16 cellular contexts compared by ENCODE assay signal in the genomic region with DNA sequence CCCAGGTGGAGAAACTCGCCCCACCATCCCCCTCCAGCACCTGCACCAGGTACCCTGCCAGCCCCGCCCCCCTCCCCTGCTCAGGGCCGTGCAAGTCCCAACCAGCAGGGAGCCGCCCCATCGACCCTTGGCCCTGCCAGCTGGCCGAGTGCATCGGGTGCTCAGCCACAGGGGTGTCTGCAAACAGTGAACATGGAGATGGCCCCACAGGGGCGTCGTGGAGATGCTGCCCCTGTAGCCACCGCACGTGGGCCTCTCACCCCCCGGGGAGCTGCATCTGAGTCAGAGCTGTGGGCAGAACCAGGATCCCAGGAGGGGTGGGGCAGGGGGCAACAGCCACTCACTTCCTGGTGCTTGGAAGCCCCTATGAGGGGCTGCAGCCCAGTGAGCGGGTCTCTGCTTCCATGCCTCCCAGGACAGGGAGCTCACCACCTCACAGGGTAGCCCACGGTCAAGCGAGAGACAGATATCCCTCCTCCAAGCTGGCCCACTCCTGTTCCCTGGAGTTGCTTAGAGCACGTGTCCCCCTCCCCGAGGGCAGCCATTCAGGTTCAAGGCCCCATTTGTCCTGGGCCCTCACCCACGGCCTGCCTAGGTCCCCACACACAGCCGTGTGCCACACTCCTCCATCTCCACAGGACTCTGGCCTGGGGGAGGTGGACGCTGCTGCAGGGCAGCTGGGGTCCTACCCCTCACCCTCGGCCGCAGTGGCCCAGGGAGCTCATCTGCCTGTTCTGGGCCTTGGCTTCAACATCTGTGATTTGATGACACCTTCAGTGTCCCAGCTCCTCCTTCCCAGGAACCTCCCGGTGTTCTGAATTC. TPM values are rescaled to one million over a fixed set of nuclear protein-coding genes. Genes with fewer than 3 reads are reported as not detected.
DNase-seq lines count a peak whose midpoint lies in the region; FAIRE-seq and TF ChIP-seq lines count a peak whose summit lies in the region.
"Had no signal": no experiment of that assay in that cellular context is flagged by ENCODE, and none has a peak within 500 bp of the region (broad histone marks: within the 10 kb centered on the region; RNA-seq: fewer than 3 reads in every experiment).

No MANE protein-coding gene starts in this region.

- H3K27me3 ChIP-seq in H1 (replicated peaks in 1 of 4; ENCODE audit: control insufficient read depth in 3 of 4, extremely low read depth in 1 of 4, insufficient read depth in 3 of 4, low read length in 3 of 4) = no peaks in the 10 kb centered on the region
- H3K27me3 ChIP-seq in spleen (replicated peaks in 1 of 7) = no peaks in the 10 kb centered on the region
- H3K27me3 ChIP-seq: neural progenitor cell, testis had no signal

- H3K18ac ChIP-seq in H1 (ENCODE audit: extremely low read depth, low read length) = no peak overlapping the region

- H3K4me2 ChIP-seq in H1 (ENCODE audit: insufficient read depth in 1 of 2, low read depth in 2 of 2, low read length in 2 of 2) = no peak overlapping the region
- H3K4me2 ChIP-seq: neural progenitor cell had no signal

- intact Hi-C loops in spleen (cut with DNase I; ENCODE audit: low total_unique reads) = no loop called here

- no peak overlapping the region for H3K4me3 ChIP-seq in H1 (ENCODE audit: extremely low read depth in 1 of 4, insufficient read depth in 2 of 4, low read depth in 3 of 4, low read length in 4 of 4)
- H3K4me3 ChIP-seq in spleen = no peak overlapping the region
- H3K4me3 ChIP-seq: lung, neural progenitor cell, testis had no signal

- H3K36me3 ChIP-seq in H1 (ENCODE audit: control insufficient read depth in 2 of 4, insufficient read depth in 4 of 4, low read length in 3 of 4) (no peaks in the 10 kb centered on the region), spleen (no peaks in the 10 kb centered on the region)
- H3K36me3 ChIP-seq: neural progenitor cell had no signal

- H2BK15ac ChIP-seq in H1 (ENCODE audit: low read length) = no peak overlapping the region

- H3K23ac ChIP-seq in H1 (ENCODE audit: insufficient read length) = no peak overlapping the region

- no peak for FAIRE-seq in H1 (lab: Jason Lieb, UNC)
- FAIRE-seq: bronchial epithelial cell had no signal

- H3K27ac Mint-ChIP-seq in activated CD4-positive, alpha-beta T cell treated with anti-CD3 and anti-CD28 coated beads, Interleukin-2, amount 10 ng/mL, durations not matched to agents 7 days and 5 days = no peak overlapping the region
- no peak overlapping the region for H3K27ac Mint-ChIP-seq in nephron progenitor cell
- H3K27ac Mint-ChIP-seq: neural progenitor cell had no signal

- DNase-seq in NCI-H1417 (lab: John Stamatoyannopoulos, UW) (peak in 2 of 3 experiments; percentile 72 to 84), NCI-H1417 treated with DMSO at 0.1 percent for 48 hours (lab: John Stamatoyannopoulos, UW) (no peak), NCI-H1105 treated with DMSO at 0.1 percent for 48 hours (lab: John Stamatoyannopoulos, UW) (peak; percentile 82), H1 (ENCODE audit: low read depth in 1 of 2, low spot score in 2 of 2) (no peak), spleen (no peak), Ammon's horn (ENCODE audit: low spot score) (no peak), nephron progenitor cell (no peak)
- DNase-seq in activated CD4-positive, alpha-beta T cell treated with anti-CD3 and anti-CD28 coated beads, Interleukin-2, amount 10 ng/mL, durations not matched to agents 7 days and 5 days = no peak
- DNase-seq: 8988T; activated naive CD4-positive, alpha-beta T cell treated with Interleukin-2 at 50 U/mL for 16 hours; NCI-H82; testis had no signal

- no peak overlapping the region for H3K9ac ChIP-seq in H1 (replicated peaks in 1 of 4; ENCODE audit: extremely low read depth in 1 of 4, low read depth in 3 of 4, low read length in 3 of 4)
- H3K9ac ChIP-seq: neural progenitor cell had no signal

- no peak overlapping the region for H2BK5ac ChIP-seq in H1 (ENCODE audit: low read depth, low read length)

- no peak overlapping the region; the same call in 1 of the 2 replicates for H2BK12ac ChIP-seq in H1 (ENCODE audit: low read depth, low read length)

- H2BK20ac ChIP-seq in H1 (ENCODE audit: low read length) = peak overlapping the region; percentile 80; the same call in 1 of the 2 replicates

- H2AK5ac ChIP-seq in H1 (ENCODE audit: low read depth, low read length) = no peak overlapping the region

- no peaks in the 10 kb centered on the region for H3K79me2 ChIP-seq in H1 (ENCODE audit: control insufficient read depth in 1 of 2, insufficient read depth in 2 of 2, low read length in 2 of 2)

- no peaks in the 10 kb centered on the region for H3K36me3 Mint-ChIP-seq in activated CD4-positive, alpha-beta T cell treated with anti-CD3 and anti-CD28 coated beads, Interleukin-2, amount 10 ng/mL, durations not matched to agents 7 days and 5 days (ENCODE audit: low read depth)
- no peaks in the 10 kb centered on the region for H3K36me3 Mint-ChIP-seq in nephron progenitor cell (ENCODE audit: low read depth)
- H3K36me3 Mint-ChIP-seq: neural progenitor cell had no signal

- H3K9me3 ChIP-seq in H1 (ENCODE audit: insufficient read depth in 2 of 2, low read depth in 1 of 2, low read length in 1 of 2) (peaks cover 0 to 3% of the 10 kb centered on the region in 2 experiments; a peak in 1 of 4 replicates), spleen (no peaks in the 10 kb centered on the region)
- H3K9me3 ChIP-seq: testis had no signal

- H3K27me3 Mint-ChIP-seq in activated CD4-positive, alpha-beta T cell treated with anti-CD3 and anti-CD28 coated beads, Interleukin-2, amount 10 ng/mL, durations not matched to agents 7 days and 5 days = no peaks in the 10 kb centered on the region
- H3K27me3 Mint-ChIP-seq in nephron progenitor cell (ENCODE audit: low read depth, poor library complexity) = peaks cover 3% of the 10 kb centered on the region

- H3K23me2 ChIP-seq in H1 (ENCODE audit: low read depth, low read length) = no peaks in the 10 kb centered on the region

- WGBS in H1 (ENCODE audit: extremely low coverage in 1 of 2, insufficient coverage in 1 of 2, insufficient read length in 1 of 2, insufficient replicate concordance in 2 of 2, low coverage in 1 of 2, low lambda C conversion rate in 2 of 2, missing lambda C conversion rate in 1 of 2), 2 experiments = 79% methylated on average over 22 of the region's 23 CpGs; no CpG with 5 or more reads in 1 of the 2 experiments
- 70 to 88% (median 81%) methylated on average over 5 to 23 of the region's 23 CpGs for WGBS in spleen, 5 donors

- no peaks in the 10 kb centered on the region for H3K4me1 Mint-ChIP-seq in activated CD4-positive, alpha-beta T cell treated with anti-CD3 and anti-CD28 coated beads, Interleukin-2, amount 10 ng/mL, durations not matched to agents 7 days and 5 days
- peaks cover 5% of the 10 kb centered on the region for H3K4me1 Mint-ChIP-seq in nephron progenitor cell

- H3K79me1 ChIP-seq in H1 (ENCODE audit: low read depth, low read length) = no peaks in the 10 kb centered on the region

- TF ChIP-seq CTCF in H1 (IDR thresholded peaks at IDR 0.05; ENCODE audit: control extremely low read depth in 1 of 3, insufficient read depth in 1 of 3, low read depth in 1 of 3, low read length in 3 of 3) (no peak), spleen (IDR thresholded peaks at IDR 0.05 in 8 of 11, conservative IDR thresholded peaks at IDR 0.05 in 3 of 11) (no peak), nephron progenitor cell (IDR thresholded peaks at IDR 0.05) (no peak)

- H2AFZ ChIP-seq in H1 (ENCODE audit: low read length) = no peak overlapping the region
- H2AFZ ChIP-seq: neural progenitor cell had no signal

- no peak overlapping the region for H3K4ac ChIP-seq in H1 (replicated peaks; ENCODE audit: insufficient read length, low read depth, low read length)

- no peak overlapping the region for H3K14ac ChIP-seq in H1 (ENCODE audit: insufficient read length)

- TF ChIP-seq RAD21 in H1 (IDR thresholded peaks at IDR 0.05 in 1 of 2, conservative IDR thresholded peaks at IDR 0.05 in 1 of 2; ENCODE audit: low read depth in 2 of 2, low read length in 2 of 2) = no peak

- H4K91ac ChIP-seq in H1 (replicated peaks; ENCODE audit: insufficient read length, low read length) = no peak overlapping the region

- H3K4me1 ChIP-seq in H1 (replicated peaks in 1 of 4; ENCODE audit: control insufficient read depth in 3 of 4, insufficient read depth in 4 of 4, low read length in 3 of 4) (0 out of 7 replicates have a peak, but pooled peaks cover 0 to 2% (median 0%) of the 10 kb centered on the region in 4 experiments), spleen (peaks cover 0 to 44% (median 20%) of the 10 kb centered on the region in 6 donors)
- H3K4me1 ChIP-seq: neural progenitor cell had no signal

- CTCF ChIA-PET in H1 (lab: Charles Lee; ENCODE audit: partially characterized antibody) = interaction anchor here (0.8 to 4.1 kb wide), 9 partner anchors 12 to 117 kb away, joined by 3 to 20 read pairs (median 3); no protein-coding TSS in a partner anchor
- CTCF ChIA-PET in activated CD4-positive, alpha-beta T cell treated with anti-CD3 and anti-CD28 coated beads, Interleukin-2, amount 10 ng/mL, durations not matched to agents 7 days and 5 days (lab: Charles Lee) = no interaction called here

- POLR2A ChIA-PET in H1 (lab: Charles Lee; ENCODE audit: partially characterized antibody) = interaction anchor here (0.6 to 0.7 kb wide), 2 partner anchors 77 to 172 kb away, joined by 3 to 4 read pairs; a partner anchor contains a TSS
- POLR2A ChIA-PET in activated CD4-positive, alpha-beta T cell treated with anti-CD3 and anti-CD28 coated beads, Interleukin-2, amount 10 ng/mL, durations not matched to agents 7 days and 5 days (lab: Charles Lee) = no interaction called here

- H3K56ac ChIP-seq in H1 (replicated peaks; ENCODE audit: insufficient read length, low read depth, low read length) = no peak overlapping the region

- H3K27ac ChIP-seq in H1 (ENCODE audit: low read depth, low read length) (no peak overlapping the region), spleen (peak overlapping the region in 7 of 8 donors; percentile 58 to 88 (median 80))
- H3K27ac ChIP-seq: neural progenitor cell had no signal

- TF ChIP-seq EP300 in H1 (IDR thresholded peaks at IDR 0.05; ENCODE audit: borderline replicate concordance in 1 of 2, low read depth in 2 of 2, low read length in 2 of 2) = no peak

- peaks cover 0 to 2% of the 10 kb centered on the region in 2 experiments for H4K20me1 ChIP-seq in H1 (replicated peaks in 1 of 2; ENCODE audit: control insufficient read depth in 1 of 2, insufficient read depth in 2 of 2, low read length in 2 of 2)

- no peak overlapping the region for H4K5ac ChIP-seq in H1 (ENCODE audit: insufficient read length, low read depth, low read length)

- H3K4me3 Mint-ChIP-seq in activated CD4-positive, alpha-beta T cell treated with anti-CD3 and anti-CD28 coated beads, Interleukin-2, amount 10 ng/mL, durations not matched to agents 7 days and 5 days = no peak overlapping the region
- no peak overlapping the region for H3K4me3 Mint-ChIP-seq in nephron progenitor cell
- H3K4me3 Mint-ChIP-seq: neural progenitor cell had no signal

- H4K8ac ChIP-seq in H1 (ENCODE audit: extremely low read depth, insufficient read depth, low read length) = no peak overlapping the region; the same call in 1 of the 2 replicates

- TF ChIP-seq POLR2A in H1 (IDR thresholded peaks at IDR 0.05; ENCODE audit: control extremely low read depth in 1 of 2, low read depth in 2 of 2, low read length in 2 of 2) (no peak), spleen (IDR thresholded peaks at IDR 0.05) (no peak)

- H3K9me3 Mint-ChIP-seq in activated CD4-positive, alpha-beta T cell treated with anti-CD3 and anti-CD28 coated beads, Interleukin-2, amount 10 ng/mL, durations not matched to agents 7 days and 5 days = no peaks in the 10 kb centered on the region
- peaks cover 15% of the 10 kb centered on the region for H3K9me3 Mint-ChIP-seq in nephron progenitor cell

- H2BK120ac ChIP-seq in H1 (replicated peaks; ENCODE audit: low read depth, low read length) = no peak overlapping the region

RNA-seq across cellular contexts. Expression of a gene that starts 1.1 kb away (rescaled TPM):
- total RNA-seq in H1 (2021; fragmentation: NEBNext Ultra II Directional; extraction: Animal tissue kit (Norgen Biotek cat#: 25700)) = not detected in 2 replicates
- 0.08 and 0.11 TPM in 2 replicates for polyA plus RNA-seq in H1 (2011; rRNA removed)
- polyA plus RNA-seq in H1 (2011; cell fraction: cytosol; rRNA removed) = 0.19 TPM
- 0.10 TPM for polyA plus RNA-seq in H1 (2011; cell fraction: nucleus; rRNA removed)
- polyA plus RNA-seq in H1 (2012, experiment 1 of 2) = 0.17 to 0.31 TPM in 2 of 4 replicates, not detected in the others
- polyA plus RNA-seq in H1 (2012, experiment 2 of 2) = 0.08 TPM
- 0.14 TPM for polyA plus RNA-seq in H1 (2013, experiment 1 of 2)
- polyA plus RNA-seq in H1 (2013, experiment 2 of 2) = 0.20 TPM
- 0.13 TPM in 1 of 2 replicates, not detected in the other for polyA minus RNA-seq in H1 (2011; rRNA and poly(A)+ RNA removed)
- polyA minus RNA-seq in H1 (2011; cell fraction: cytosol; rRNA and poly(A)+ RNA removed) = not detected
- polyA minus RNA-seq in H1 (2011; cell fraction: nucleus; rRNA and poly(A)+ RNA removed) = not detected
- total RNA-seq in spleen = under 1 TPM in 2 of 7 donors, not detected in 5; 0.33 to 0.70 TPM
- polyA plus RNA-seq in spleen = under 1 TPM in 2 of 3 donors, not detected in 1; 0.04 to 0.13 TPM
- not detected for total RNA-seq in activated CD4-positive, alpha-beta T cell treated with anti-CD3 and anti-CD28 coated beads, Interleukin-2, amount 10 ng/mL, durations not matched to agents 7 days and 5 days
- total RNA-seq: SK-MEL-5, testis had no signal

RNA-seq across cellular contexts. Expression of a gene that starts 9.1 kb away (rescaled TPM):
- total RNA-seq in H1 (2021; fragmentation: NEBNext Ultra II Directional; extraction: Animal tissue kit (Norgen Biotek cat#: 25700)) = not detected in 2 replicates
- polyA plus RNA-seq in H1 (2011; rRNA removed) = not detected in 2 replicates
- polyA plus RNA-seq in H1 (2011; cell fraction: cytosol; rRNA removed) = not detected
- not detected for polyA plus RNA-seq in H1 (2011; cell fraction: nucleus; rRNA removed)
- not detected in 4 replicates for polyA plus RNA-seq in H1 (2012, experiment 1 of 2)
- polyA plus RNA-seq in H1 (2012, experiment 2 of 2) = not detected
- not detected for polyA plus RNA-seq in H1 (2013, experiment 1 of 2)
- polyA plus RNA-seq in H1 (2013, experiment 2 of 2) = not detected
- not detected in 2 replicates for polyA minus RNA-seq in H1 (2011; rRNA and poly(A)+ RNA removed)
- polyA minus RNA-seq in H1 (2011; cell fraction: cytosol; rRNA and poly(A)+ RNA removed) = not detected
- not detected for polyA minus RNA-seq in H1 (2011; cell fraction: nucleus; rRNA and poly(A)+ RNA removed)
- 1 to 10 TPM in 4 of 7 donors, under 1 TPM in 3; 0.29 to 3.6 (median 1.1) TPM for total RNA-seq in spleen
- under 1 TPM; 0.04 to 0.74 (median 0.17) TPM for polyA plus RNA-seq in spleen
- not detected for total RNA-seq in activated CD4-positive, alpha-beta T cell treated with anti-CD3 and anti-CD28 coated beads, Interleukin-2, amount 10 ng/mL, durations not matched to agents 7 days and 5 days
- total RNA-seq: bronchial epithelial cell, SK-MEL-5 had no signal

RNA-seq across cellular contexts. Expression of a gene that starts 28.5 kb away (rescaled TPM):
- total RNA-seq in H1 (2021; fragmentation: NEBNext Ultra II Directional; extraction: Animal tissue kit (Norgen Biotek cat#: 25700)) = not detected in 2 replicates
- polyA plus RNA-seq in H1 (2011; rRNA removed) = 0.03 TPM in 1 of 2 replicates, not detected in the other
- 0.05 TPM for polyA plus RNA-seq in H1 (2011; cell fraction: cytosol; rRNA removed)
- not detected for polyA plus RNA-seq in H1 (2011; cell fraction: nucleus; rRNA removed)
- not detected in 4 replicates for polyA plus RNA-seq in H1 (2012, experiment 1 of 2)
- polyA plus RNA-seq in H1 (2012, experiment 2 of 2) = not detected
- not detected for polyA plus RNA-seq in H1 (2013, experiment 1 of 2)
- not detected for polyA plus RNA-seq in H1 (2013, experiment 2 of 2)
- polyA minus RNA-seq in H1 (2011; rRNA and poly(A)+ RNA removed) = not detected in 2 replicates
- not detected for polyA minus RNA-seq in H1 (2011; cell fraction: cytosol; rRNA and poly(A)+ RNA removed)
- not detected for polyA minus RNA-seq in H1 (2011; cell fraction: nucleus; rRNA and poly(A)+ RNA removed)
- 1 to 10 TPM in 5 of 7 donors, under 1 TPM in 1, not detected in 1; 0.70 to 4.5 (median 3.8) TPM for total RNA-seq in spleen
- 1 to 10 TPM in 2 of 3 donors, under 1 TPM in 1; 0.61 to 1.5 (median 1.2) TPM for polyA plus RNA-seq in spleen
- total RNA-seq in activated CD4-positive, alpha-beta T cell treated with anti-CD3 and anti-CD28 coated beads, Interleukin-2, amount 10 ng/mL, durations not matched to agents 7 days and 5 days = not detected
- total RNA-seq: bronchial epithelial cell had no signal

Comparison
In these comparisons a context has a peak if more than half of its experiments do, and no peak if none do; other contexts are left out.
1. DNase-seq: peak in NCI-H1417 (2 of 3) and NCI-H1105 treated with DMSO at 0.1 percent for 48 hours (single experiment); none in NCI-H1417 treated with DMSO at 0.1 percent for 48 hours (single experiment), H1 (0 of 2), spleen (single experiment), Ammon's horn (single experiment), activated CD4-positive, alpha-beta T cell treated with anti-CD3 and anti-CD28 coated beads, Interleukin-2, amount 10 ng/mL, durations not matched to agents 7 days and 5 days (single experiment) and nephron progenitor cell (single experiment).